In the genomic region with DNA sequence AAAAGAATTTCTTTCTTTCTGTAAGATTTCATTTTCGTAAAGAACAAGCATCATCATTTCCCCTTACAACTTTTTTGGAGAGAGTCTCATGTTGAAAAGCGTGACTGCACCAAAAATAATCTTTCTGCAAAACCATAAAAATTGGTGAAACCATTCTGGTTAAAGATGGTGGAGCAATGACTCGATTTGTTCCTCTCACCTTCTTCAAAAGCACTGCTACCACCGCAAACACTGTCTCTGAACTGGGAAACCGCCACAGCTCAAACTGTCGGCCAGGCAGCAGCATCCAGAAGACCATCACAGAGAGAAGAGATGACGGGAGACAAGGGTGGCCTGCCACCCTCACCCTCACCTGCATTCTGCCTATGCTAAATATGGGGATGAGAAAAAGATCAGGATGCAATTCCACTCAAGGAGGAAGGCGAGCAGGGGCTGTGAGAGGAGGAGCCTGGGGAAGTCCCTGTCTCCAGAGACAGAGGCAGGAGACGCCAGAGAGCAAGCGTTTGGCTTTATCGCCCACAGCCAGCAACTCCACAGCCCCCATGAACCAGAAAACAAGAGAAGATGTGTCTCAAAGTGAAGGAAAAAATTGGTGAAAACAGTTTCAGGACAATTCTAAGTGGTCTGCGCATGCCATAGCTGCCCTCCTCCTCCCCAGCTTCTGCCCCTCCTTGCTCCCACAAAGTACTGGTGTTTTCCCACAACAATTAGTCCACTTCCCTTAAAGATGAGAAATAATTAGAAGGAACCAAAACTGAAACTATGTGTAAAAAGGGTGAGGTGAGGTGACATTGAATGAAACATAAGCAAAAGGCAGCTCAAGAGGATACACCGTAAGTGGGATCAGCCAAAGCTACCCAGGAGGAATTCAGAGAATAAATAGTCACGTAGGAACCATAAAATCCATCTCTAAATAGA, we compare ENCODE assay signal across 19 cellular contexts.
DNase-seq lines count a peak whose midpoint lies in the region; ATAC-seq and TF ChIP-seq lines count a peak whose summit lies in the region.
"Had no signal": no experiment of that assay in that cellular context is flagged by ENCODE, and none has a peak within 500 bp of the region (broad histone marks: within the 10 kb centered on the region; RNA-seq: fewer than 3 reads in every experiment).

No MANE protein-coding gene starts in this region.

- DNase-seq in heart left ventricle = no peak
- DNase-seq in Right ventricle myocardium inferior (ENCODE audit: missing footprints) = no peak
- peak; percentile 83 for DNase-seq in NOMO-1 treated with DMSO at 0.1 percent for 48 hours (lab: John Stamatoyannopoulos, UW; ENCODE audit: unreplicated experiment)
- no peak for DNase-seq in upper lobe of right lung
- DNase-seq in NCI-H1092 (lab: John Stamatoyannopoulos, UW) = no peak
- DNase-seq in hepatic stellate cell (ENCODE audit: low spot score) = no peak
- DNase-seq in WERI-Rb-1 = no peak
- DNase-seq: activated naive CD4-positive, alpha-beta T cell; dorsolateral prefrontal cortex; glutamatergic neuron; kidney; NCI-H1105 treated with DMSO at 0.1 percent for 48 hours; nucleus accumbens; right lobe of liver; stimulated activated CD4-positive, alpha-beta T cell treated with anti-CD3 and anti-CD28 coated beads, Interleukin-2, amount 100 ng/mL, for 24 hours; T-cell had no signal

- intact Hi-C loops in heart left ventricle (cut with DNase I) (no loop called here), Right ventricle myocardium inferior (cut with DNase I) (no loop called here), upper lobe of right lung (cut with DNase I) (no loop called here)

- TF ChIP-seq POLR2A in heart left ventricle (IDR thresholded peaks at IDR 0.05) = no peak

- no peak for TF ChIP-seq CTCF in heart left ventricle (IDR thresholded peaks at IDR 0.05)
- TF ChIP-seq CTCF in upper lobe of right lung (IDR thresholded peaks at IDR 0.05) = no peak
- TF ChIP-seq CTCF in WERI-Rb-1 (IDR thresholded peaks at IDR 0.05; ENCODE audit: low read depth, low read length) = no peak

- H3K27me3 ChIP-seq in heart left ventricle (no peaks in the 10 kb centered on the region), upper lobe of right lung (no peaks in the 10 kb centered on the region), WERI-Rb-1 (ENCODE audit: insufficient read depth, low read depth, severe bottlenecking) (no peaks in the 10 kb centered on the region)
- H3K27me3 ChIP-seq: dorsolateral prefrontal cortex, right lobe of liver, tibial nerve had no signal

- H3K4me3 ChIP-seq in heart left ventricle (peak overlapping the region in 10 of 12 donors; percentile 9 to 44 (median 32)), upper lobe of right lung (no peak overlapping the region), WERI-Rb-1 (ENCODE audit: low read depth, low read length) (no peak overlapping the region)
- H3K4me3 ChIP-seq: dorsolateral prefrontal cortex, right lobe of liver, tibial nerve had no signal

- H3K4me1 ChIP-seq in heart left ventricle (peaks cover 0 to 11% (median 0%) of the 10 kb centered on the region in 12 donors), upper lobe of right lung (no peaks in the 10 kb centered on the region)
- H3K4me1 ChIP-seq: right lobe of liver had no signal

- H3K9me3 ChIP-seq in heart left ventricle = no peaks in the 10 kb centered on the region
- no peaks in the 10 kb centered on the region for H3K9me3 ChIP-seq in upper lobe of right lung
- no peaks in the 10 kb centered on the region for H3K9me3 ChIP-seq in WERI-Rb-1 (ENCODE audit: severe bottlenecking)
- H3K9me3 ChIP-seq: right lobe of liver, tibial nerve had no signal

- H3K36me3 ChIP-seq in heart left ventricle = peaks cover 0 to 6% (median 0%) of the 10 kb centered on the region in 9 donors
- no peaks in the 10 kb centered on the region for H3K36me3 ChIP-seq in upper lobe of right lung
- H3K36me3 ChIP-seq in WERI-Rb-1 = no peaks in the 10 kb centered on the region
- H3K36me3 ChIP-seq: right lobe of liver had no signal

- H3K27ac ChIP-seq in heart left ventricle = peak overlapping the region in 5 of 12 donors; percentile 3 to 50 (median 32)
- H3K27ac ChIP-seq in upper lobe of right lung = no peak overlapping the region
- no peak overlapping the region for H3K27ac ChIP-seq in WERI-Rb-1
- H3K27ac ChIP-seq: right lobe of liver, tibial nerve had no signal

- WGBS in heart left ventricle, 4 donors = 62 to 80% (median 75%) methylated on average over 14 of the region's 14 CpGs

- ATAC-seq in heart left ventricle (peak in 1 of 4 donors; percentile 52), Right ventricle myocardium inferior (no peak), GM21786 (IDR thresholded peaks at IDR 0.05; ENCODE audit: unreplicated experiment) (peak; percentile 38), upper lobe of right lung (peak; percentile 42)
- ATAC-seq: esophagus mucosa, right lobe of liver, T-cell had no signal

Comparison
In these comparisons a context has a peak if more than half of its experiments do, and no peak if none do; other contexts are left out.
1. H3K4me3 ChIP-seq: peak in heart left ventricle (10 of 12); none in upper lobe of right lung (single experiment) and WERI-Rb-1 (single experiment).